In the genomic region with DNA sequence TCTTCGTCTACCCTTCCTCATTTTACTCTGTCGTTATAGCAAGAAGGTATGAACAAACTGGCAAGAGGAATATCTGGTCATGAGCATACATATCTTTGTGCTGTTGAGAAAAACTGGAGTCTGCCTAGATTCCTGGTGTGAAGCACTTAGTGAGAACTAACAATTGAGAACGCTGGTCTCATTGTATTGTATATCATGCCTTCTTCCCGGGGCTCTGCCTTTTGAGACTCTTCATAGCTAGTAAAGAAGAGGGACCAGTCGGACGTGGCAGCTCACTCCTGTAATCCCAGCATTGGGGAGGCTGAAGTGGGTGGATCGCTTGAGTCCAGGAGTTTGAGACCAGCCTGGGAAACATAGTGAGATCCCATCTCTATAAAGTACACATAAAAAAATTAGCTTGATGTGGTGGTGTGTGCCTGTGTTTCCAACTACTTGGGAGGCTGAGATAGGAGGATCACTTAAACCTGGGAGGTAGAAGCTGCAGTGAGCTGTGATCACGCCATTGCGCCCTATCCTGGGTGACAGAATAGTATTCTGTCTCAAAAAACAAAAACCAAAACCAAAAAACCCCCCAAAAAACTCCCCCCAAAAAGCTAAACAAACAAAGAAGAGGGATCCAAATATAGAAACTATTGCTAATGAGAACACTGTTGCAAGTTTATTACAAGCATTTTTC, we compare ENCODE assay signal across 1 cellular context.
TF ChIP-seq lines count a peak whose summit lies in the region.

No MANE protein-coding gene starts in this region.

TF ChIP-seq in GM12878, 131 proteins besides CTCF, POLR2A, EP300 and RAD21:
- TF ChIP-seq, protein P1, sequence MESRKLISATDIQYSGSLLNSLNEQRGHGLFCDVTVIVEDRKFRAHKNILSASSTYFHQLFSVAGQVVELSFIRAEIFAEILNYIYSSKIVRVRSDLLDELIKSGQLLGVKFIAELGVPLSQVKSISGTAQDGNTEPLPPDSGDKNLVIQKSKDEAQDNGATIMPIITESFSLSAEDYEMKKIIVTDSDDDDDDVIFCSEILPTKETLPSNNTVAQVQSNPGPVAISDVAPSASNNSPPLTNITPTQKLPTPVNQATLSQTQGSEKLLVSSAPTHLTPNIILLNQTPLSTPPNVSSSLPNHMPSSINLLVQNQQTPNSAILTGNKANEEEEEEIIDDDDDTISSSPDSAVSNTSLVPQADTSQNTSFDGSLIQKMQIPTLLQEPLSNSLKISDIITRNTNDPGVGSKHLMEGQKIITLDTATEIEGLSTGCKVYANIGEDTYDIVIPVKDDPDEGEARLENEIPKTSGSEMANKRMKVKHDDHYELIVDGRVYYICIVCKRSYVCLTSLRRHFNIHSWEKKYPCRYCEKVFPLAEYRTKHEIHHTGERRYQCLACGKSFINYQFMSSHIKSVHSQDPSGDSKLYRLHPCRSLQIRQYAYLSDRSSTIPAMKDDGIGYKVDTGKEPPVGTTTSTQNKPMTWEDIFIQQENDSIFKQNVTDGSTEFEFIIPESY (IDR thresholded peaks at IDR 0.05): peak; percentile 92
- TF ChIP-seq, protein P2, sequence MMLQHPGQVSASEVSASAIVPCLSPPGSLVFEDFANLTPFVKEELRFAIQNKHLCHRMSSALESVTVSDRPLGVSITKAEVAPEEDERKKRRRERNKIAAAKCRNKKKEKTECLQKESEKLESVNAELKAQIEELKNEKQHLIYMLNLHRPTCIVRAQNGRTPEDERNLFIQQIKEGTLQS (IDR thresholded peaks at IDR 0.05; ENCODE audit: borderline replicate concordance, extremely low read depth, low read depth, low read length): no peak
